8 cellular contexts compared by ENCODE assay signal in genomic region chr16:30370444-30371247, GRCh38. TPM values are rescaled to one million over a fixed set of nuclear protein-coding genes. Genes with fewer than 3 reads are reported as not detected.
DNase-seq lines count a peak whose midpoint lies in the region; ATAC-seq, FAIRE-seq and TF ChIP-seq lines count a peak whose summit lies in the region.

TBC1D10B (minus strand) TSS chr16:30370494; CDS start chr16:30370183, 311 bp downstream.

- peak within 1 kb of the TSS; percentile 83 to 91 (median 89) for H3K4me3 Mint-ChIP-seq in CD8-positive, alpha-beta memory T cell

- POLR2A ChIA-PET in CD8-positive, alpha-beta memory T cell (lab: Charles Lee), result interaction anchor here (0.5 to 2.7 kb wide), 16 partner anchors 11 to 305 kb away, joined by 3 to 35 read pairs (median 6); partner anchors contain the start of genes ALDOA, CORO1A, PRR14 and SEPTIN1

- FAIRE-seq in HTR-8/SVneo (lab: Jason Lieb, UNC), result peak; percentile 95

- peak within 1 kb of the TSS; percentile 74 for H3K27ac ChIP-seq in CD8-positive, alpha-beta memory T cell (ENCODE audit: low read depth, low read length)
- H3K27ac ChIP-seq in effector memory CD4-positive, alpha-beta T cell (ENCODE audit: insufficient read depth, low read length, poor library complexity, severe bottlenecking), result peak within 1 kb of the TSS; percentile 65
- peak within 1 kb of the TSS; percentile 86 to 88 for H3K27ac ChIP-seq in lung (ENCODE audit: low read depth in 1 of 2, low read length in 1 of 2)

- ATAC-seq in GM21381 (IDR thresholded peaks at IDR 0.05; ENCODE audit: unreplicated experiment), result peak; percentile 71
- ATAC-seq in lung (ENCODE audit: insufficient read depth, low FRiP score), result peak; percentile 93

- H3K4me1 Mint-ChIP-seq in CD8-positive, alpha-beta memory T cell, result peaks cover 43 to 56% (median 47%) of the 10 kb centered on the region in 3 donors

- H3K4me3 ChIP-seq in CD8-positive, alpha-beta memory T cell (ENCODE audit: low read length), result peak within 1 kb of the TSS; percentile 88
- H3K4me3 ChIP-seq in effector memory CD4-positive, alpha-beta T cell (ENCODE audit: insufficient read depth, low read depth, low read length, poor library complexity, severe bottlenecking), result peak within 1 kb of the TSS; percentile 73
- peak within 1 kb of the TSS; percentile 83 for H3K4me3 ChIP-seq in lung

- no peaks in the 10 kb centered on the region for H3K9me3 Mint-ChIP-seq in CD8-positive, alpha-beta memory T cell

- H3K27me3 Mint-ChIP-seq in CD8-positive, alpha-beta memory T cell, result peaks cover 0 to 2% of the 10 kb centered on the region in 2 donors

- WGBS in lung, 2 donors, result 0% methylated on average over 43 of the region's 43 CpGs

- no peaks in the 10 kb centered on the region for H3K27me3 ChIP-seq in CD8-positive, alpha-beta memory T cell (ENCODE audit: insufficient read depth, low read length, poor library complexity, severe bottlenecking)
- H3K27me3 ChIP-seq in effector memory CD4-positive, alpha-beta T cell (replicated peaks; ENCODE audit: control insufficient read depth, insufficient read depth, low read length, poor library complexity, severe bottlenecking), result no peaks in the 10 kb centered on the region
- H3K27me3 ChIP-seq in lung (ENCODE audit: control insufficient read depth, insufficient read depth), result no peaks in the 10 kb centered on the region

- no peak for TF ChIP-seq CTCF in lung (IDR thresholded peaks at IDR 0.05; ENCODE audit: control extremely low read depth, extremely low read depth)

- DNase-seq in CD8-positive, alpha-beta memory T cell, result peak; percentile 96 to 100 (median 100)
- DNase-seq in HTR-8/SVneo (ENCODE audit: insufficient read length, low spot score) (peak; percentile 99), NOMO-1 treated with DMSO at 0.1 percent for 48 hours (lab: John Stamatoyannopoulos, UW; ENCODE audit: unreplicated experiment) (peak; percentile 100), lung (ENCODE audit: low spot score) (peak; percentile 100)
- DNase-seq in activated CD8-positive, alpha-beta memory T cell treated with anti-CD3 and anti-CD28 coated beads for 48 hours (ENCODE audit: low read depth in 2 of 3, low spot score in 2 of 3), result peak; percentile 93 to 97 (median 96)
- DNase-seq in effector memory CD4-positive, alpha-beta T cell, result peak; percentile 99 to 100 (median 99)
- DNase-seq in stimulated activated CD4-positive, alpha-beta T cell treated with anti-CD3 and anti-CD28 coated beads, TNF-alpha, amount 100 ng/mL, for 24 hours (ENCODE audit: low read depth in 3 of 3), result peak; percentile 97 to 99 (median 99)

- no peaks in the 10 kb centered on the region for H3K9me3 ChIP-seq in CD8-positive, alpha-beta memory T cell (ENCODE audit: low read length)
- no peaks in the 10 kb centered on the region for H3K9me3 ChIP-seq in effector memory CD4-positive, alpha-beta T cell (ENCODE audit: control insufficient read depth, low read length)
- no peaks in the 10 kb centered on the region for H3K9me3 ChIP-seq in lung (ENCODE audit: control insufficient read depth in 2 of 2, insufficient read depth in 1 of 2, low read length in 1 of 2)

- CTCF ChIA-PET in CD8-positive, alpha-beta memory T cell (lab: Charles Lee), result interaction anchor here (0.8 to 2.4 kb wide), 12 partner anchors 8 to 279 kb away, joined by 3 to 24 read pairs (median 6); partner anchors contain the start of genes SEPTIN1, TBX6, ZNF747 and ZNF771

- peaks cover 36% of the 10 kb centered on the region for H3K4me1 ChIP-seq in CD8-positive, alpha-beta memory T cell (ENCODE audit: insufficient read depth, low read length)
- H3K4me1 ChIP-seq in effector memory CD4-positive, alpha-beta T cell (ENCODE audit: control insufficient read depth, insufficient read depth, low read length, poor library complexity, severe bottlenecking), result peaks cover 27% of the 10 kb centered on the region
- H3K4me1 ChIP-seq in lung (ENCODE audit: control insufficient read depth in 2 of 2, insufficient read depth in 2 of 2, low read length in 2 of 2), result peaks cover 6 to 10% of the 10 kb centered on the region in 2 donors

- H3K36me3 Mint-ChIP-seq in CD8-positive, alpha-beta memory T cell, result peaks cover 0 to 18% (median 2%) of the 10 kb centered on the region in 3 donors

- peaks cover 2% of the 10 kb centered on the region for H3K36me3 ChIP-seq in CD8-positive, alpha-beta memory T cell (ENCODE audit: insufficient read depth, low read length)
- peaks cover under 1% of the 10 kb centered on the region for H3K36me3 ChIP-seq in effector memory CD4-positive, alpha-beta T cell (ENCODE audit: control insufficient read depth, insufficient read depth, low read length)
- no peaks in the 10 kb centered on the region for H3K36me3 ChIP-seq in lung (ENCODE audit: control insufficient read depth in 2 of 2, insufficient read depth in 2 of 2, low read length in 2 of 2)

- peak within 1 kb of the TSS; percentile 67 to 97 (median 94) for H3K27ac Mint-ChIP-seq in CD8-positive, alpha-beta memory T cell

RNA-seq across cellular contexts. Expression of gene TBC1D10B, which starts in this region (rescaled TPM):
- 10 to 100 TPM; 59.0 to 61.4 TPM for total RNA-seq in CD8-positive, alpha-beta memory T cell
- polyA plus RNA-seq in CD8-positive, alpha-beta memory T cell, result 17.3 TPM
- 10 to 100 TPM; 31.7 to 43.6 TPM for total RNA-seq in lung
- 10 to 100 TPM; 26.9 to 27.8 TPM for polyA plus RNA-seq in lung

Comparison
In these comparisons a context has a peak if more than half of its experiments do, and no peak if none do; other contexts are left out.
1. Peak in every context shown above with its lines: DNase-seq, ATAC-seq, H3K4me3 ChIP-seq and H3K27ac ChIP-seq.